9 cellular contexts compared by ENCODE assay signal in the genomic region with DNA sequence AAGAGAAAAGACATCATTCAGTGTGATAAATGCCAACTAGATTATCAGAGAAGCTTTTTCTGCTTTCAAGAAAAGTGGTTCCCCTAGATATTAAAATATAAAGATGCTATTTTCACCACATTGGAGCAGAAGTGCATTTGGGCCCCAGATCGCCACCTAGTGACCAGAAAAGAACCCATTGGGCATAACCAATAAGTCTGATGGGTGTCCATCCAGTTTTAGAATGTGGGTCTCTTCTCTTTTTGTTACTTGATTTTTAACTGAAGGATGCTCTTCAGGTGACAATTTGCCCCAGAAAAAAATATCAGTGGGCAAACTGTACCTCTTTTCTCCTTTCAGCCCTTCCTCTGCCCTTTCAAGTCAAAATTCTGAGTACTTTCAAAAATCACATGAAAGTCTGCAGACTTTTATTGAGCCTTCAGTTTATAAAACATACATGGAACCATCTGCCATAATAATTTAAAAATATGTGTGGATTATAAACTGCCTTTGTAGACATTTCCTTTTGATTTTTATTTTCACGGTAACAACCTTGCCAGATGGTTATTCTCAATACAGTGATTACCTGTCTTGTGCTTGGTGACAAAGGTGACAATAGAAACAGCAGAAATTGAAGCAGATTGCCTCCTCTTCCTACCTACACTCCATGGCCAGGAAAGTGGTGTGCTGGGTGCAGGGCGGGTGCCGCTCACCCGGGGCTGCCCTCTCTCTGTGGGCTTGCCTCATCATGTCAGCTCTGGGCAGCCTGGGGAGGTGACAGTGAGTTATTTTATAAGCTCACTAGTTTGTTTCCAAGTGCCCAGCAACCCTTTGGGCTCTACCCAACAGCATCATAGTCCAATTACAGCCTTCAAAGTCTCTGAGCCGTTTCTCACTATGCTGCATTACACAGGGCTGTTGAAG.
A peak's percentile ranks its signal among the peaks of the same experiment; 100 is the strongest.
DNase-seq lines count a peak whose midpoint lies in the region; TF ChIP-seq lines count a peak whose summit lies in the region.
"Had no signal": no experiment of that assay in that cellular context is flagged by ENCODE, and none has a peak within 500 bp of the region (broad histone marks: within the 10 kb centered on the region; RNA-seq: fewer than 3 reads in every experiment).

No MANE protein-coding gene starts in this region.

- DNase-seq in AG04449 (ENCODE audit: low read depth, low spot score), result peak; percentile 1
- DNase-seq in GM12864 (ENCODE audit: low read depth), result no peak
- peak; percentile 38 for DNase-seq in NCI-H1694 treated with DMSO at 0.1 percent for 48 hours (lab: John Stamatoyannopoulos, UW)
- peak; percentile 35 for DNase-seq in fibroblast of mammary gland (ENCODE audit: low read depth)
- no peak for DNase-seq in type B pancreatic cell (ENCODE audit: extremely low spot score, unreplicated experiment)
- DNase-seq in HPDE6-E6E7 (ENCODE audit: extremely low spot score), result no peak
- DNase-seq in activated naive CD4-positive, alpha-beta T cell (lab: John Stamatoyannopoulos, UW), result no peak
- DNase-seq in activated gamma-delta T cell (lab: John Stamatoyannopoulos, UW), result no peak

- TF ChIP-seq CTCF in AG04449 (IDR thresholded peaks at IDR 0.05; ENCODE audit: insufficient read depth, low read length, missing control alignments), result peak; percentile 61
- TF ChIP-seq CTCF in GM12864 (IDR thresholded peaks at IDR 0.05; ENCODE audit: low read depth, low read length, missing control alignments), result peak; percentile 79
- peak; percentile 76 for TF ChIP-seq CTCF in fibroblast of mammary gland (conservative IDR thresholded peaks at IDR 0.05; ENCODE audit: control insufficient read depth, insufficient read depth, low read depth, low read length)
- TF ChIP-seq CTCF in type B pancreatic cell (conservative IDR thresholded peaks at IDR 0.05), result peak; percentile 77

- POLR2A ChIA-PET in AG04449 (lab: Yijun Ruan, JAX), result no interaction called here

- peaks cover 7% of the 10 kb centered on the region for H3K9me3 Mint-ChIP-seq in type B pancreatic cell

- H3K27me3 Mint-ChIP-seq in type B pancreatic cell, result peaks cover 7% of the 10 kb centered on the region
- H3K27me3 Mint-ChIP-seq: central memory CD8-positive, alpha-beta T cell had no signal

- H3K36me3 Mint-ChIP-seq in type B pancreatic cell, result no peaks in the 10 kb centered on the region

- CTCF ChIA-PET in AG04449 (lab: Yijun Ruan, JAX), result interaction anchor here (0.8 to 6.6 kb wide), 12 partner anchors 16 to 136 kb away, joined by 3 to 88 read pairs (median 4); no protein-coding TSS in a partner anchor

- H3K4me3 ChIP-seq in AG04449 (ENCODE audit: low read depth, low read length), result no peak overlapping the region
- H3K4me3 ChIP-seq in GM12864 (ENCODE audit: low read depth, low read length), result no peak overlapping the region
- no peak overlapping the region for H3K4me3 ChIP-seq in fibroblast of mammary gland (ENCODE audit: control insufficient read depth, low read depth, low read length)

- no peaks in the 10 kb centered on the region for H3K4me1 Mint-ChIP-seq in type B pancreatic cell (ENCODE audit: unreplicated experiment)
- H3K4me1 Mint-ChIP-seq: central memory CD8-positive, alpha-beta T cell had no signal

- no peak overlapping the region for H3K27ac Mint-ChIP-seq in type B pancreatic cell

- H3K4me3 Mint-ChIP-seq in type B pancreatic cell, result no peak overlapping the region
- H3K4me3 Mint-ChIP-seq: central memory CD8-positive, alpha-beta T cell had no signal

Comparison
In these comparisons a context has a peak if more than half of its experiments do, and no peak if none do; other contexts are left out.
1. DNase-seq: peak in AG04449 (single experiment), NCI-H1694 treated with DMSO at 0.1 percent for 48 hours (single experiment) and fibroblast of mammary gland (single experiment); none in GM12864 (single experiment), type B pancreatic cell (single experiment), HPDE6-E6E7 (single experiment), activated naive CD4-positive, alpha-beta T cell (0 of 4) and activated gamma-delta T cell (single experiment).
2. Peak in every context shown above with its lines, with median percentiles within 50 percentile points of each other: CTCF ChIP-seq.